In genomic region chr2:122596541-122596940, GRCh38 we compare ENCODE assay signal across 20 cellular contexts.
"Had no signal": no experiment of that assay in that cellular context is flagged by ENCODE, and none has a peak within 500 bp of the region (broad histone marks: within the 10 kb centered on the region; RNA-seq: fewer than 3 reads in every experiment).

No MANE protein-coding gene starts in this region.

- ATAC-seq: foreskin keratinocyte, gastroesophageal sphincter, heart left ventricle, left lung, left ventricle myocardium superior, lower lobe of right lung had no signal

- H3K9me3 ChIP-seq: esophagus muscularis mucosa, gastroesophageal sphincter, left lung, lower lobe of right lung had no signal

- DNase-seq: dermis blood vessel endothelial cell; dorsolateral prefrontal cortex; effector CD4-positive, alpha-beta T cell; effector memory CD4-positive, alpha-beta T cell; foreskin keratinocyte; heart left ventricle; hypothalamus; immature natural killer cell; islet precursor cell; kidney; kidney glomerular epithelial cell; left lung; left ventricle myocardium superior; lower lobe of right lung; mesenchymal stem cell had no signal

- H3K4me3 Mint-ChIP-seq: immature natural killer cell, mesothelial cell of epicardium had no signal

- H3K27ac Mint-ChIP-seq: immature natural killer cell, mesothelial cell of epicardium had no signal

- H3K36me3 Mint-ChIP-seq: mesothelial cell of epicardium had no signal

- H3K4me3 ChIP-seq: coronary artery, dorsolateral prefrontal cortex, esophagus muscularis mucosa, gastroesophageal sphincter, heart left ventricle, hepatocyte, left lung, lower lobe of right lung had no signal

- H3K4me1 Mint-ChIP-seq: immature natural killer cell had no signal

- H3K36me3 ChIP-seq: esophagus muscularis mucosa, gastroesophageal sphincter, heart left ventricle, left lung, lower lobe of right lung had no signal

- H3K4me1 ChIP-seq: esophagus muscularis mucosa, foreskin keratinocyte, gastroesophageal sphincter, heart left ventricle, left lung, lower lobe of right lung had no signal
